Comparison of ENCODE assay signal across 7 cellular contexts in the genomic region with DNA sequence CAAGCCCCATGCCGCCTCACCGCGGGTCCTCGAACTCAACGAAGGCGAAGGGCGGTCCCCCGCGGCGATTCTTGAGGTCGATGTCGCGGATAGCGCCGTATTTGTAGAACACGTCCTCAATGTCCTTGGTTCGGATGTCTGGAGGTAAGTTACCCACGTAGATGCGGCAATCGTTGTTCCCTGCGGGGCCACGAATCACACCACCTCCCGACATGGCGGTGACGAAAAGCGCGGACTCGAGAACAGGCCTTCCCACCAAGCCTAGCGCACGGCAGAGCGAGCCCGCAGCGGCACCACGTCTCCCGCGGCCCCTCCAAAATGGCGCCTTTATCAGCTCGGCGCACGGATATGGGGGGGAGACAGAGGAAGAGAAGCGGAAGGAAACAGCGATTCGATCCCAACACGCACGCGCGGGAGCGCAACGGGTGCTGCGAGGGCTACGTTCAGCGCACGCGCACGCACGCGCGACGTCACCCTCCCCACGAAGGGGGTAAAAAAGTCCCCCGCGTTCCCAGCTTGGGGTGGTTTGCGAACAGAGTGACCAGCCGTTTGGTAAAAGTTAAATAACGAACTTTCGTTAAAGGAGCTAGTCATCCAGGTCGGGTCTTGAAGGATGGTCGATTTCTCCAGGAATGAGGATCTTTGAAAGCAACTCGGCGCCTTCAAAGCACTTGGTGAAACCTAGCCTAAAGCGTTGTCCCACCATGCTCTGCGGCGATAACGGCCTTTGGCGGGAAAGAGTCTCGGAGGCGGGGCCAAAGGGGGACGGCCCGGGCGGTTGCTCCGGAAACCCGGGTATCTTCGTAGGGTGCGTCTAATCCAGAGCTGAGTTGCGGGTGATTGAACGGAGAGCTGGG. TPM values are rescaled to one million over a fixed set of nuclear protein-coding genes. Genes with fewer than 3 reads are reported as not detected.
DNase-seq lines count a peak whose midpoint lies in the region; ATAC-seq, FAIRE-seq and TF ChIP-seq lines count a peak whose summit lies in the region.

A gene with protein sequence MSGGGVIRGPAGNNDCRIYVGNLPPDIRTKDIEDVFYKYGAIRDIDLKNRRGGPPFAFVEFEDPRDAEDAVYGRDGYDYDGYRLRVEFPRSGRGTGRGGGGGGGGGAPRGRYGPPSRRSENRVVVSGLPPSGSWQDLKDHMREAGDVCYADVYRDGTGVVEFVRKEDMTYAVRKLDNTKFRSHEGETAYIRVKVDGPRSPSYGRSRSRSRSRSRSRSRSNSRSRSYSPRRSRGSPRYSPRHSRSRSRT (minus strand): TSS at position 323 of the 857 bp plus-strand sequence. CDS start 109 bp downstream, at position 214.

- peaks cover 12% of the 10 kb centered on the region for H3K36me3 ChIP-seq in hepatocyte (replicated peaks; ENCODE audit: insufficient read depth, low read depth)

- TF ChIP-seq CTCF in astrocyte of the cerebellum (IDR thresholded peaks at IDR 0.05; ENCODE audit: low read depth, low read length, missing control alignments) (no peak), hepatocyte (IDR thresholded peaks at IDR 0.05; ENCODE audit: poor library complexity) (no peak)

- H3K4me3 ChIP-seq in astrocyte of the cerebellum (ENCODE audit: low read depth, low read length) (peak within 1 kb of the TSS; percentile 99), hepatocyte (peak within 1 kb of the TSS; percentile 90)

- FAIRE-seq in GM18507 (lab: Jason Lieb, UNC) = peak; percentile 90

- DNase-seq in GM18507 (ENCODE audit: extremely low spot score, insufficient read length, low read depth) (peak; percentile 93), NCI-H2029 treated with DMSO at 0.1 percent for 48 hours (lab: John Stamatoyannopoulos, UW) (peak; percentile 84), T-helper 9 cell (peak; percentile 94), astrocyte of the cerebellum (ENCODE audit: low read depth) (peak; percentile 95), hepatocyte (ENCODE audit: low spot score) (peak; percentile 99), retina (peak; percentile 100)

- H3K4me2 ChIP-seq in hepatocyte = peak within 1 kb of the TSS; percentile 92

- whole genome bisulfite sequencing in hepatocyte (ENCODE audit: low lambda C conversion rate, missing lambda C conversion rate) = under 1% methylated on average over 86 of the region's 86 CpGs

- ATAC-seq in HG02981 (IDR thresholded peaks at IDR 0.05; ENCODE audit: unreplicated experiment) = peak; percentile 83

- no peaks in the 10 kb centered on the region for H3K9me3 ChIP-seq in hepatocyte (ENCODE audit: low read depth)

- peaks cover 42% of the 10 kb centered on the region for H4K20me1 ChIP-seq in hepatocyte (ENCODE audit: insufficient read depth, poor library complexity, severe bottlenecking)

- H2AFZ ChIP-seq in hepatocyte = peak within 1 kb of the TSS; percentile 54

- peak within 1 kb of the TSS; percentile 99 for H3K27ac ChIP-seq in hepatocyte

- in situ Hi-C loops in astrocyte of the cerebellum (cut with HindIII; ENCODE audit: low sequenced_read_pairs) = no loop called here

- H3K9me2 ChIP-seq in hepatocyte (replicated peaks; ENCODE audit: insufficient read depth) = no peaks in the 10 kb centered on the region

- H3K27me3 ChIP-seq in hepatocyte = no peaks in the 10 kb centered on the region

- peaks cover 59% of the 10 kb centered on the region for H3K79me2 ChIP-seq in hepatocyte

- peaks cover 29% of the 10 kb centered on the region for H3K4me1 ChIP-seq in hepatocyte (ENCODE audit: insufficient read depth)

RNA-seq across cellular contexts. Expression of the gene that starts here (rescaled TPM):
- 175 and 189 TPM in 2 replicates for total RNA-seq in hepatocyte
- polyA plus RNA-seq in hepatocyte = 98.3 and 107 TPM in 2 replicates

Comparison
In these comparisons a context has a peak if more than half of its experiments do, and no peak if none do; other contexts are left out.
1. Peak in every context shown above with its lines: DNase-seq, ATAC-seq, H3K4me3 ChIP-seq and H3K27ac ChIP-seq.